Comparison of ENCODE assay signal across 32 cellular contexts in genomic region chr1:70899735-70900134, GRCh38.
"Had no signal": no experiment of that assay in that cellular context is flagged by ENCODE, and none has a peak within 500 bp of the region (broad histone marks: within the 10 kb centered on the region; RNA-seq: fewer than 3 reads in every experiment).

No MANE protein-coding gene starts in this region.

- H3K4me2 ChIP-seq: hepatocyte had no signal

- FAIRE-seq: endometrium, endothelial cell of umbilical vein had no signal

- H3K4me3 ChIP-seq: adrenal gland, body of pancreas, cardiac muscle cell, colonic mucosa, gastroesophageal sphincter, heart right ventricle, hepatocyte had no signal

- H3K36me3 ChIP-seq: adrenal gland, cardiac muscle cell, colonic mucosa, gastroesophageal sphincter, heart right ventricle had no signal

- H3K4me3 Mint-ChIP-seq: activated CD4-positive, alpha-beta memory T cell treated with anti-CD3 and anti-CD28 coated beads, Interleukin-2, amount 10 ng/mL, durations not matched to agents 7 days and 5 days; activated CD4-positive, alpha-beta T cell treated with anti-CD3 and anti-CD28 coated beads, Interleukin-2, amount 10 ng/mL, durations not matched to agents 7 days and 5 days; activated naive CD4-positive, alpha-beta T cell treated with anti-CD3 and anti-CD28 coated beads for 36 hours; activated naive CD4-positive, alpha-beta T cell treated with anti-CD3 and anti-CD28 coated beads, Interleukin-2, amount 50 U/mL, for 24 hours; activated naive CD8-positive, alpha-beta T cell treated with anti-CD3 and anti-CD28 coated beads for 36 hours; activated naive CD8-positive, alpha-beta T cell treated with anti-CD3 and anti-CD28 coated beads, Interleukin-2, amount 50 U/mL, for 24 hours; activated T-cell treated with anti-CD3 and anti-CD28 coated beads, Interleukin-2, amount 50 U/mL, for 4 hours; T-helper 17 cell; T-helper 2 cell treated with Interferon-gamma antibody and Interleukin-4, amounts not matched to agents 5 μg/mL and 100 μg/mL, for 36 hours had no signal

- H3K9me3 Mint-ChIP-seq: activated CD4-positive, alpha-beta memory T cell treated with anti-CD3 and anti-CD28 coated beads, Interleukin-2, amount 10 ng/mL, durations not matched to agents 7 days and 5 days; activated CD4-positive, alpha-beta T cell treated with anti-CD3 and anti-CD28 coated beads, Interleukin-2, amount 10 ng/mL, durations not matched to agents 7 days and 5 days; activated naive CD4-positive, alpha-beta T cell treated with anti-CD3 and anti-CD28 coated beads for 36 hours; activated naive CD8-positive, alpha-beta T cell treated with anti-CD3 and anti-CD28 coated beads for 36 hours; activated naive CD8-positive, alpha-beta T cell treated with anti-CD3 and anti-CD28 coated beads, Interleukin-2, amount 50 U/mL, for 24 hours; activated T-cell treated with anti-CD3 and anti-CD28 coated beads, Interleukin-2, amount 50 U/mL, for 4 hours; T-helper 2 cell treated with Interferon-gamma antibody and Interleukin-4, amounts not matched to agents 5 μg/mL and 100 μg/mL, for 36 hours had no signal

- H3K79me2 ChIP-seq: hepatocyte had no signal

- ATAC-seq: activated naive CD8-positive, alpha-beta T cell treated with anti-CD3 and anti-CD28 coated beads, Interleukin-2, amount 50 U/mL, for 24 hours; activated T-cell treated with anti-CD3 and anti-CD28 coated beads, Interleukin-2, amount 50 U/mL, for 4 hours; body of pancreas; esophagus mucosa; gastroesophageal sphincter; heart right ventricle; T-helper 17 cell had no signal

- H3K27ac Mint-ChIP-seq: activated CD4-positive, alpha-beta memory T cell treated with anti-CD3 and anti-CD28 coated beads, Interleukin-2, amount 10 ng/mL, durations not matched to agents 7 days and 5 days; activated CD4-positive, alpha-beta T cell treated with anti-CD3 and anti-CD28 coated beads, Interleukin-2, amount 10 ng/mL, durations not matched to agents 7 days and 5 days; activated naive CD4-positive, alpha-beta T cell treated with anti-CD3 and anti-CD28 coated beads for 36 hours; activated naive CD4-positive, alpha-beta T cell treated with anti-CD3 and anti-CD28 coated beads, Interleukin-2, amount 50 U/mL, for 24 hours; activated naive CD8-positive, alpha-beta T cell treated with anti-CD3 and anti-CD28 coated beads for 36 hours; activated naive CD8-positive, alpha-beta T cell treated with anti-CD3 and anti-CD28 coated beads, Interleukin-2, amount 50 U/mL, for 24 hours; activated T-helper 2 cell treated with anti-CD3 and anti-CD28 coated beads, Interferon-gamma antibody, Interleukin-2, Interleukin-4, amounts not matched to agents 10 μg/mL and 5 μg/mL and 100 μg/mL, durations not matched to agents 14 hours and 24 hours and 36 hours; T-helper 17 cell; T-helper 2 cell treated with Interferon-gamma antibody and Interleukin-4, amounts not matched to agents 5 μg/mL and 100 μg/mL, for 36 hours had no signal

- H3K36me3 Mint-ChIP-seq: activated naive CD4-positive, alpha-beta T cell treated with anti-CD3 and anti-CD28 coated beads, Interleukin-2, amount 50 U/mL, for 24 hours; activated naive CD8-positive, alpha-beta T cell treated with anti-CD3 and anti-CD28 coated beads for 36 hours had no signal

- H3K27me3 Mint-ChIP-seq: activated naive CD8-positive, alpha-beta T cell treated with anti-CD3 and anti-CD28 coated beads for 36 hours; T-helper 17 cell had no signal

- H3K4me1 ChIP-seq: adrenal gland, body of pancreas, colonic mucosa, gastroesophageal sphincter, heart right ventricle had no signal

- H2AFZ ChIP-seq: hepatocyte had no signal

- DNase-seq: activated CD4-positive, alpha-beta memory T cell treated with anti-CD3 and anti-CD28 coated beads, Interleukin-2, amount 10 ng/mL, durations not matched to agents 7 days and 5 days; activated CD4-positive, alpha-beta T cell treated with anti-CD3 and anti-CD28 coated beads for 1 hour; activated CD4-positive, alpha-beta T cell treated with anti-CD3 and anti-CD28 coated beads for 4 hours; activated CD4-positive, alpha-beta T cell treated with anti-CD3 and anti-CD28 coated beads, Interleukin-2, amount 10 ng/mL, durations not matched to agents 7 days and 5 days; activated CD4-positive, alpha-beta T cell treated with anti-CD3 and anti-CD28 coated beads, Interleukin-2, amount 50 U/mL, for 4 hours; activated effector memory CD4-positive, alpha-beta T cell treated with anti-CD3 and anti-CD28 coated beads, Interleukin-2, amount 50 U/mL, for 16 hours; activated naive CD4-positive, alpha-beta T cell treated with anti-CD3 and anti-CD28 coated beads for 36 hours; activated naive CD8-positive, alpha-beta T cell treated with anti-CD3 and anti-CD28 coated beads for 36 hours; activated naive CD8-positive, alpha-beta T cell treated with anti-CD3 and anti-CD28 coated beads, Interleukin-2, amount 50 U/mL, for 24 hours; activated T-cell treated with anti-CD3 and anti-CD28 coated beads, Interleukin-2, amount 50 U/mL, for 4 hours; adrenal gland; amygdala; aorta; body of pancreas; central memory CD4-positive, alpha-beta T cell; cerebellar nuclear complex; colonic mucosa; effector CD8-positive, alpha-beta T cell; foreskin melanocyte; heart right ventricle; T-helper 1 cell; T-helper 17 cell; T1000 had no signal

- H3K27ac ChIP-seq: adrenal gland, body of pancreas, cardiac muscle cell, colonic mucosa, gastroesophageal sphincter, heart right ventricle, hepatocyte had no signal

- H3K4me1 Mint-ChIP-seq: activated CD4-positive, alpha-beta memory T cell treated with anti-CD3 and anti-CD28 coated beads, Interleukin-2, amount 10 ng/mL, durations not matched to agents 7 days and 5 days; activated naive CD4-positive, alpha-beta T cell treated with anti-CD3 and anti-CD28 coated beads, Interleukin-2, amount 50 U/mL, for 24 hours; activated naive CD8-positive, alpha-beta T cell treated with anti-CD3 and anti-CD28 coated beads for 36 hours; activated naive CD8-positive, alpha-beta T cell treated with anti-CD3 and anti-CD28 coated beads, Interleukin-2, amount 50 U/mL, for 24 hours; T-helper 17 cell had no signal

- H3K27me3 ChIP-seq: adrenal gland, body of pancreas, cardiac muscle cell, colonic mucosa, gastroesophageal sphincter, hepatocyte had no signal
